Comparison of ENCODE assay signal across 8 cellular contexts in the genomic region with DNA sequence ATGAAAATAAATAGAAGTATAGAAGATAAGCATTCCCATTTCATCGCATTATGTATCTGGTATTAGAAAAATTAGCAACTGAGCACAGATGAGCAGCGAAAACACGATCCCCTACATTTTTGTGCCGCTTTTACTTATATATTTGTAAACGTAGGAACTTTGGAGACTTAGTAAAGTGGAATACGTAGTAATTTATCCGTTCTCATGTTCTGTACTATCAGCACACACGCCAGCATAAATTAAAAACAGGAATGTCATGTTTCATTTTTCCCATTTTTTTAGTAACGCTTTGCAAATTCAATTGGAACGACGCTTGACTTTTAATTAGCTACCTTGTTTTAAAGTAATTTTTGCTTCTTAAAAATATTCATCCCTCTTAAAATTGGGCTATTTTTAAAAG.
DNase-seq lines count a peak whose midpoint lies in the region; ATAC-seq and TF ChIP-seq lines count a peak whose summit lies in the region.

No MANE protein-coding gene starts in this region.

- no peaks in the 10 kb centered on the region for H3K36me3 ChIP-seq in tibial artery

- peaks cover 64% of the 10 kb centered on the region for H3K4me1 Mint-ChIP-seq in activated T-cell treated with anti-CD3 and anti-CD28 coated beads, Interleukin-2, amount 50 U/mL, for 24 hours (ENCODE audit: low read depth)
- H3K4me1 Mint-ChIP-seq in activated naive CD8-positive, alpha-beta T cell (ENCODE audit: low read depth): peaks cover 65% of the 10 kb centered on the region

- peak overlapping the region in 1 of 2 donors; percentile 98 for H3K27ac ChIP-seq in tibial artery

- DNase-seq in activated T-cell treated with anti-CD3 and anti-CD28 coated beads, Interleukin-2, amount 50 U/mL, for 24 hours: no peak
- DNase-seq in activated T-cell treated with anti-CD3 and anti-CD28 coated beads for 4 hours: no peak
- peak; percentile 20 for DNase-seq in kidney tubule cell (ENCODE audit: low spot score)
- no peak for DNase-seq in tibial artery
- no peak for DNase-seq in middle frontal gyrus (ENCODE audit: extremely low spot score, low spot score)

- H3K36me3 Mint-ChIP-seq in activated T-cell treated with anti-CD3 and anti-CD28 coated beads, Interleukin-2, amount 50 U/mL, for 24 hours (ENCODE audit: low read depth): peaks cover 8% of the 10 kb centered on the region
- no peaks in the 10 kb centered on the region for H3K36me3 Mint-ChIP-seq in activated naive CD8-positive, alpha-beta T cell

- H3K9me3 Mint-ChIP-seq in activated T-cell treated with anti-CD3 and anti-CD28 coated beads, Interleukin-2, amount 50 U/mL, for 24 hours: no peaks in the 10 kb centered on the region
- no peaks in the 10 kb centered on the region for H3K9me3 Mint-ChIP-seq in activated naive CD8-positive, alpha-beta T cell (ENCODE audit: low read depth)

- peak overlapping the region; percentile 94 for H3K4me3 Mint-ChIP-seq in activated T-cell treated with anti-CD3 and anti-CD28 coated beads, Interleukin-2, amount 50 U/mL, for 24 hours
- peak overlapping the region; percentile 95 for H3K4me3 Mint-ChIP-seq in activated naive CD8-positive, alpha-beta T cell

- H3K27me3 Mint-ChIP-seq in activated T-cell treated with anti-CD3 and anti-CD28 coated beads, Interleukin-2, amount 50 U/mL, for 24 hours: no peaks in the 10 kb centered on the region
- no peaks in the 10 kb centered on the region for H3K27me3 Mint-ChIP-seq in activated naive CD8-positive, alpha-beta T cell

- H3K9me3 ChIP-seq in tibial artery: no peaks in the 10 kb centered on the region

- intact Hi-C loops in tibial artery (cut with DNase I; ENCODE audit: low total_unique reads): loop anchor here (5.0 to 10.0 kb wide), 3 partner anchors 122 to 152 kb away; partner anchors contain the start of gene MTURN

- H3K4me1 ChIP-seq in tibial artery: peaks cover 0 to 37% (median 19%) of the 10 kb centered on the region in 4 donors

- peak overlapping the region; percentile 97 for H3K27ac Mint-ChIP-seq in activated T-cell treated with anti-CD3 and anti-CD28 coated beads, Interleukin-2, amount 50 U/mL, for 24 hours
- peak overlapping the region; percentile 16 for H3K27ac Mint-ChIP-seq in activated naive CD8-positive, alpha-beta T cell

- ATAC-seq in HG03432 (IDR thresholded peaks at IDR 0.05; ENCODE audit: unreplicated experiment) (no peak), GM18520 (IDR thresholded peaks at IDR 0.05; ENCODE audit: unreplicated experiment) (no peak)

- H3K4me3 ChIP-seq in tibial artery: peak overlapping the region; percentile 92 to 96

- TF ChIP-seq CTCF in tibial artery (IDR thresholded peaks at IDR 0.05): no peak

- H3K27me3 ChIP-seq in tibial artery: peaks cover 0 to 3% of the 10 kb centered on the region in 2 donors
